22 cellular contexts compared by ENCODE assay signal in genomic region chr4:186687263-186687662, GRCh38. TPM values are rescaled to one million over a fixed set of nuclear protein-coding genes. Genes with fewer than 3 reads are reported as not detected.
DNase-seq lines count a peak whose midpoint lies in the region; ATAC-seq and TF ChIP-seq lines count a peak whose summit lies in the region.
"Had no signal": no experiment of that assay in that cellular context is flagged by ENCODE, and none has a peak within 500 bp of the region (broad histone marks: within the 10 kb centered on the region; RNA-seq: fewer than 3 reads in every experiment).

No MANE protein-coding gene starts in this region.

- H3K4me1 Mint-ChIP-seq in neural progenitor cell, result peaks cover 60% of the 10 kb centered on the region
- H3K4me1 Mint-ChIP-seq: central memory CD8-positive, alpha-beta T cell; stimulated activated effector memory CD8-positive, alpha-beta T cell treated with anti-CD3 and anti-CD28 coated beads, Interleukin-12 subunit alpha, Interleukin-12 subunit beta, amount 100 ng/mL, for 72 hours had no signal

- H3K4me1 ChIP-seq in BLaER1 treated with 17β-estradiol and CSF1 and Interleukin-3, amounts not matched to agents 10 nM and 100 nM, result peaks cover 27 to 47% (median 42%) of the 10 kb centered on the region in 10 experiments
- H3K4me1 ChIP-seq in HUES6 (ENCODE audit: control insufficient read depth, insufficient read depth, low read length) (peaks cover 67% of the 10 kb centered on the region), SJSA1 (replicated peaks) (peaks cover 42% of the 10 kb centered on the region), neural progenitor cell (peaks cover 87% of the 10 kb centered on the region), psoas muscle (peaks cover 7% of the 10 kb centered on the region)

- no peak for TF ChIP-seq CTCF in neural progenitor cell (IDR thresholded peaks at IDR 0.05)
- TF ChIP-seq CTCF in psoas muscle (IDR thresholded peaks at IDR 0.05), result no peak

- intact Hi-C loops in psoas muscle (cut with DNase I), result no loop called here

- whole genome bisulfite sequencing in psoas muscle, 3 donors, result 80 to 94% (median 93%) methylated on average over 3 of the region's 3 CpGs

- peaks cover 0 to 97% (median 7%) of the 10 kb centered on the region in 11 experiments; a peak in 8 of 22 replicates for H4K20me1 ChIP-seq in BLaER1 treated with 17β-estradiol and CSF1 and Interleukin-3, amounts not matched to agents 10 nM and 100 nM
- peaks cover 85% of the 10 kb centered on the region for H4K20me1 ChIP-seq in neural progenitor cell (ENCODE audit: low read depth)

- peaks cover 99% of the 10 kb centered on the region for H3K79me2 ChIP-seq in neural progenitor cell (ENCODE audit: low read depth)

- H3K9ac ChIP-seq in BLaER1 treated with 17β-estradiol and CSF1 and Interleukin-3, amounts not matched to agents 10 nM and 100 nM, result peak overlapping the region in 1 of 11 experiments; percentile 65; a peak in 2 of 22 replicates
- H3K9ac ChIP-seq in HUES6 (ENCODE audit: low read length) (peak overlapping the region; percentile 57), neural progenitor cell (no peak overlapping the region)
- H3K9ac ChIP-seq: BLaER1 had no signal

- peaks cover 0 to under 1% (median 0%) of the 10 kb centered on the region in 11 experiments; a peak in 1 of 22 replicates for H3K9me3 ChIP-seq in BLaER1 treated with 17β-estradiol and CSF1 and Interleukin-3, amounts not matched to agents 10 nM and 100 nM (replicated peaks in 1 of 11)
- no peaks in the 10 kb centered on the region for H3K9me3 ChIP-seq in HUES6 (ENCODE audit: control insufficient read depth, insufficient read depth, low read depth, low read length)
- no peaks in the 10 kb centered on the region for H3K9me3 ChIP-seq in SJSA1 (replicated peaks)
- no peaks in the 10 kb centered on the region for H3K9me3 ChIP-seq in neural progenitor cell (ENCODE audit: low read depth)
- no peaks in the 10 kb centered on the region for H3K9me3 ChIP-seq in psoas muscle
- H3K9me3 ChIP-seq: BLaER1 had no signal

- no peaks in the 10 kb centered on the region for H3K27me3 ChIP-seq in BLaER1 treated with 17β-estradiol and CSF1 and Interleukin-3, amounts not matched to agents 10 nM and 100 nM
- no peaks in the 10 kb centered on the region; the same call in 1 of the 2 replicates for H3K27me3 ChIP-seq in HUES6 (ENCODE audit: control insufficient read depth, insufficient read depth, low read length)
- no peaks in the 10 kb centered on the region for H3K27me3 ChIP-seq in SJSA1 (replicated peaks)
- no peaks in the 10 kb centered on the region for H3K27me3 ChIP-seq in neural progenitor cell
- H3K27me3 ChIP-seq in psoas muscle (ENCODE audit: insufficient read depth in 3 of 3, low read length in 2 of 3), result no peaks in the 10 kb centered on the region
- H3K27me3 ChIP-seq: BLaER1 had no signal

- peaks cover 24% of the 10 kb centered on the region for H3K36me3 Mint-ChIP-seq in neural progenitor cell
- H3K36me3 Mint-ChIP-seq: stimulated activated effector memory CD8-positive, alpha-beta T cell treated with anti-CD3 and anti-CD28 coated beads, Interleukin-12 subunit alpha, Interleukin-12 subunit beta, amount 100 ng/mL, for 72 hours had no signal

- H3K36me3 ChIP-seq in BLaER1 treated with 17β-estradiol and CSF1 and Interleukin-3, amounts not matched to agents 10 nM and 100 nM, result peaks cover 0 to 79% (median 54%) of the 10 kb centered on the region in 11 experiments; a peak in 18 of 22 replicates
- H3K36me3 ChIP-seq in HUES6 (ENCODE audit: control insufficient read depth, insufficient read depth, low read length) (peaks cover 14% of the 10 kb centered on the region), SJSA1 (peaks cover 64% of the 10 kb centered on the region), neural progenitor cell (no peaks in the 10 kb centered on the region), psoas muscle (ENCODE audit: insufficient read depth in 1 of 2, low read depth in 1 of 2) (no peaks in the 10 kb centered on the region)

- no peak overlapping the region for H3K27ac Mint-ChIP-seq in neural progenitor cell
- H3K27ac Mint-ChIP-seq: stimulated activated effector memory CD8-positive, alpha-beta T cell treated with anti-CD3 and anti-CD28 coated beads, Interleukin-12 subunit alpha, Interleukin-12 subunit beta, amount 100 ng/mL, for 72 hours had no signal

- H3K27ac ChIP-seq in BLaER1 treated with 17β-estradiol and CSF1 and Interleukin-3, amounts not matched to agents 10 nM and 100 nM, result peak overlapping the region in 7 of 11 experiments; percentile 7 to 86 (median 58); a peak in 11 of 22 replicates
- H3K27ac ChIP-seq in HUES6 (ENCODE audit: low read depth, low read length) (peak overlapping the region; percentile 73; the same call in 1 of the 2 replicates), SJSA1 (peak overlapping the region; percentile 85), neural progenitor cell (peak overlapping the region; percentile 49), psoas muscle (no peak overlapping the region)
- H3K27ac ChIP-seq: BLaER1 had no signal

- peaks cover 6% of the 10 kb centered on the region for H3K27me3 Mint-ChIP-seq in neural progenitor cell (ENCODE audit: insufficient read depth, low read depth)
- H3K27me3 Mint-ChIP-seq: central memory CD8-positive, alpha-beta T cell had no signal

- H3F3A ChIP-seq in neural progenitor cell (ENCODE audit: low read depth), result peaks cover 44% of the 10 kb centered on the region

- H3K4me2 ChIP-seq in BLaER1 treated with 17β-estradiol and CSF1 and Interleukin-3, amounts not matched to agents 10 nM and 100 nM, result peak overlapping the region in 7 of 11 experiments; percentile 6 to 70 (median 30); a peak in 12 of 22 replicates
- peak overlapping the region; percentile 74 for H3K4me2 ChIP-seq in neural progenitor cell
- H3K4me2 ChIP-seq: BLaER1 had no signal

- H2AFZ ChIP-seq in neural progenitor cell (replicated peaks), result no peak overlapping the region

- DNase-seq in SJSA1 (ENCODE audit: low read depth in 1 of 2, low spot score in 2 of 2) (no peak), neural progenitor cell (ENCODE audit: low spot score) (no peak), psoas muscle (no peak), NCI-H146 treated with DMSO at 0.1 percent for 48 hours (lab: John Stamatoyannopoulos, UW; ENCODE audit: unreplicated experiment) (no peak)
- DNase-seq: activated CD8-positive, alpha-beta memory T cell treated with anti-CD3 and anti-CD28 coated beads for 24 hours; activated gamma-delta T cell; activated T-cell treated with anti-CD3 and anti-CD28 coated beads, Interleukin-2, amount 50 U/mL, for 1 hour; Karpas-422; kidney glomerular epithelial cell; NCI-H1048; NCI-H1930; NCI-H774; SHP77 treated with DMSO at 0.1 percent for 48 hours; small intestine; stimulated activated CD4-positive, alpha-beta T cell treated with anti-CD3 and anti-CD28 coated beads, Interleukin-2, amount 100 ng/mL, for 48 hours had no signal

- 0 out of 20 replicates have a peak overlapping the region, but pooled peaks of 1 of the 10 experiments have one; percentile 10 for H3K4me3 ChIP-seq in BLaER1 treated with 17β-estradiol and CSF1 and Interleukin-3, amounts not matched to agents 10 nM and 100 nM
- H3K4me3 ChIP-seq in HUES6 (ENCODE audit: low read depth, low read length) (peak overlapping the region; percentile 34; the same call in 1 of the 2 replicates), SJSA1 (no peak overlapping the region), neural progenitor cell (no peak overlapping the region), psoas muscle (no peak overlapping the region)
- H3K4me3 ChIP-seq: BLaER1 had no signal

- ATAC-seq in GM19035 (IDR thresholded peaks at IDR 0.05; ENCODE audit: unreplicated experiment), result no peak
- no peak for ATAC-seq in psoas muscle
- ATAC-seq in HG03175 (IDR thresholded peaks at IDR 0.05; ENCODE audit: unreplicated experiment), result no peak
- ATAC-seq: stimulated activated effector memory CD8-positive, alpha-beta T cell treated with anti-CD3 and anti-CD28 coated beads, Interleukin-12 subunit alpha, Interleukin-12 subunit beta, amount 100 ng/mL, for 72 hours had no signal

- peaks cover 4% of the 10 kb centered on the region for H3K9me3 Mint-ChIP-seq in neural progenitor cell

- no peak overlapping the region for H3K4me3 Mint-ChIP-seq in neural progenitor cell
- H3K4me3 Mint-ChIP-seq: central memory CD8-positive, alpha-beta T cell; stimulated activated effector memory CD8-positive, alpha-beta T cell treated with anti-CD3 and anti-CD28 coated beads, Interleukin-12 subunit alpha, Interleukin-12 subunit beta, amount 100 ng/mL, for 72 hours had no signal

RNA-seq across cellular contexts. Expression of gene FAT1, which starts 36.4 kb away (rescaled TPM):
- 338 and 483 TPM in 2 replicates for total RNA-seq in SJSA1 (2014; rRNA removed; shearing (Covaris generic))
- total RNA-seq in neural progenitor cell (ENCODE audit: low replicate concordance) (400 and 517 TPM in 2 replicates), psoas muscle (10 to 100 TPM in 1 of 4 donors, 1 to 10 TPM in 3; 2.9 to 11.5 (median 5.6) TPM)
- polyA plus RNA-seq in psoas muscle, result 1 to 10 TPM; 1.8 to 4.0 (median 1.9) TPM

Comparison
In these comparisons a context has a peak if more than half of its experiments do, and no peak if none do; other contexts are left out.
1. RNA of gene FAT1, which starts 36.4 kb away (total RNA-seq): 400 to 517 TPM in neural progenitor cell and 338 to 483 TPM in SJSA1; 2.9 to 11.5 TPM in psoas muscle; every median in the first group is over 10 times any median in the second.